Comparison of ENCODE assay signal across 10 cellular contexts in the genomic region with DNA sequence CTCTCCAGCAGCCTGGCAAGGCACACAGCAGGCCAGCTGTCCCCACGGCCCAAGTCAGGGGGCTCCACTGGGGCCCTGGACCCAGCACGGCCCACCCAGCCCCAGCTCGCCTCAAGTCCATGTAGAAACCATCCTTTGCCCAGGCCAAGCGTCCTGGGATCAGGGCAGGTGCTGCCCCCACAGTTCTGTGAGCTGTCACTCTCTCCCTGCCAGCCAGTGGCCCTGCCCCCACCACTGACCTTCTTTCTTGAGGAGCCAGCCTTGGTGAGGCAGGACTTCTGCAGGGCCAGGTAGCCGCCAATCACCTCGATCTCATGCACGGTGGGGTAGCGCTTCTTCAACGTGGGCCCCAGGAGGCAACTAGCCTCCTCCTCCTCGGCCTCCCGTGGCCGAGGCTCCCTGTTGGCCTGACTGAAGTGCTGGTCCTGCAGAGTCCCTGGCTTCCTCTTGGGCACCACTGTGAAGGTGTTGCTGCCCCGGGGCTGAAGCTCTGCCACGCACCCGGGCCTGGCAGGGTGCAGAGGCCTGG. TPM values are rescaled to one million over a fixed set of nuclear protein-coding genes. Genes with fewer than 3 reads are reported as not detected.
DNase-seq lines count a peak whose midpoint lies in the region; ATAC-seq, FAIRE-seq and TF ChIP-seq lines count a peak whose summit lies in the region.
"Had no signal": no experiment of that assay in that cellular context is flagged by ENCODE, and none has a peak within 500 bp of the region (broad histone marks: within the 10 kb centered on the region; RNA-seq: fewer than 3 reads in every experiment).

No MANE protein-coding gene starts in this region.

- no peaks in the 10 kb centered on the region for H3K27me3 ChIP-seq in astrocyte (ENCODE audit: insufficient read depth, low read length)
- H3K27me3 ChIP-seq in HepG2 (ENCODE audit: control insufficient read depth in 1 of 2, insufficient read depth in 2 of 2, low read length in 2 of 2): no peaks in the 10 kb centered on the region

- H3K4me3 ChIP-seq in astrocyte (ENCODE audit: insufficient read depth, low read depth, low read length): peak overlapping the region; percentile 48
- H3K4me3 ChIP-seq in HepG2 (replicated peaks in 1 of 3; ENCODE audit: insufficient read depth in 1 of 3, low read depth in 2 of 3, low read length in 3 of 3): peak overlapping the region; percentile 71 to 75 (median 72)

- CTCF ChIA-PET in HepG2 (lab: Yijun Ruan, JAX; ENCODE audit: low intra/inter-chr PET ratio, low total read pairs): interaction anchor here (1.3 kb wide), 1 partner anchor 10 kb away, joined by 4 read pairs; a partner anchor contains a TSS

- H3K36me3 Mint-ChIP-seq in activated naive CD4-positive, alpha-beta T cell treated with anti-CD3 and anti-CD28 coated beads, Interleukin-2, amount 50 U/mL, for 24 hours: no peaks in the 10 kb centered on the region
- H3K36me3 Mint-ChIP-seq in astrocyte (ENCODE audit: low read depth, unreplicated experiment): no peaks in the 10 kb centered on the region
- no peaks in the 10 kb centered on the region for H3K36me3 Mint-ChIP-seq in type B pancreatic cell

- BruUV-seq in HepG2 (replicated peaks; lab: Mats Ljungman, UMichigan): no TSS peak

- no peak for FAIRE-seq in astrocyte (lab: Jason Lieb, UNC)
- FAIRE-seq in HepG2 (lab: Jason Lieb, UNC): no peak

- H3K36me3 ChIP-seq in astrocyte (ENCODE audit: insufficient read depth, low read length): no peaks in the 10 kb centered on the region
- no peaks in the 10 kb centered on the region; a peak in 1 of 5 replicates for H3K36me3 ChIP-seq in HepG2 (replicated peaks in 1 of 2; ENCODE audit: control insufficient read depth in 1 of 2, insufficient read depth in 2 of 2, low read length in 2 of 2)

- H3K27me3 Mint-ChIP-seq in activated naive CD4-positive, alpha-beta T cell treated with anti-CD3 and anti-CD28 coated beads, Interleukin-2, amount 50 U/mL, for 24 hours: no peaks in the 10 kb centered on the region
- H3K27me3 Mint-ChIP-seq in astrocyte (ENCODE audit: low read depth, unreplicated experiment) (no peaks in the 10 kb centered on the region), type B pancreatic cell (no peaks in the 10 kb centered on the region)

- TF ChIP-seq RAD21 in HepG2 (CRISPR knock-in tag; IDR thresholded peaks at IDR 0.05): no peak

- POLR2A ChIA-PET in HepG2 (lab: Yijun Ruan, JAX): interaction anchor here (0.8 to 3.0 kb wide), 14 partner anchors 9 to 81 kb away, joined by 3 to 47 read pairs (median 5); a partner anchor contains a TSS

- DNase-seq in activated naive CD4-positive, alpha-beta T cell treated with Interleukin-2 at 50 U/mL for 16 hours: no peak
- DNase-seq in astrocyte (ENCODE audit: low read depth) (no peak), HepG2 (ENCODE audit: low spot score) (no peak), type B pancreatic cell (ENCODE audit: extremely low spot score, unreplicated experiment) (no peak), hippocampal formation (lab: John Stamatoyannopoulos, UW) (no peak), activated gamma-delta T cell (lab: John Stamatoyannopoulos, UW) (no peak)

- H3K79me2 ChIP-seq in astrocyte (ENCODE audit: insufficient read depth, low read length) (peaks cover 63% of the 10 kb centered on the region), HepG2 (ENCODE audit: insufficient read depth, low read length) (peaks cover 60% of the 10 kb centered on the region)

- peak overlapping the region; percentile 23 for H3K4me3 Mint-ChIP-seq in activated naive CD4-positive, alpha-beta T cell treated with anti-CD3 and anti-CD28 coated beads, Interleukin-2, amount 50 U/mL, for 24 hours
- peak overlapping the region; percentile 71 for H3K4me3 Mint-ChIP-seq in astrocyte (ENCODE audit: unreplicated experiment)
- peak overlapping the region; percentile 74 for H3K4me3 Mint-ChIP-seq in type B pancreatic cell

- H3K4me2 ChIP-seq in astrocyte (ENCODE audit: low read length) (peak overlapping the region; percentile 89), HepG2 (ENCODE audit: low read depth, low read length) (peak overlapping the region; percentile 90)

- no peak for ATAC-seq in HepG2
- no peak for ATAC-seq in GM21576 (IDR thresholded peaks at IDR 0.05; ENCODE audit: unreplicated experiment)

- no peaks in the 10 kb centered on the region for H3K9me3 ChIP-seq in astrocyte (ENCODE audit: insufficient read depth, low read depth, low read length)
- H3K9me3 ChIP-seq in HepG2 (ENCODE audit: low read length): no peaks in the 10 kb centered on the region

- H4K20me1 ChIP-seq in astrocyte (ENCODE audit: insufficient read depth, low read length) (peaks cover 55% of the 10 kb centered on the region), HepG2 (ENCODE audit: insufficient read depth, low read length) (no peaks in the 10 kb centered on the region; the same call in 1 of the 2 replicates)

- H3K4me1 ChIP-seq in astrocyte (ENCODE audit: insufficient read depth, low read length): peaks cover 18% of the 10 kb centered on the region
- peaks cover 74% of the 10 kb centered on the region for H3K4me1 ChIP-seq in HepG2 (ENCODE audit: insufficient read depth, low read length)

- in situ Hi-C loops in HepG2 (cut with HindIII; ENCODE audit: extremely low pct_ligation_motif_present, low pct_unique_long_range_greater_than_20kb): no loop called here

- no peak overlapping the region for H3K27ac Mint-ChIP-seq in activated naive CD4-positive, alpha-beta T cell treated with anti-CD3 and anti-CD28 coated beads, Interleukin-2, amount 50 U/mL, for 24 hours
- H3K27ac Mint-ChIP-seq in astrocyte (ENCODE audit: unreplicated experiment): no peak overlapping the region
- peak overlapping the region; percentile 46 for H3K27ac Mint-ChIP-seq in type B pancreatic cell

- H3K27ac ChIP-seq in astrocyte (ENCODE audit: low read depth, low read length) (no peak overlapping the region), HepG2 (ENCODE audit: extremely low read length, insufficient read depth, low read length) (peak overlapping the region; percentile 47)
- H3K27ac ChIP-seq: epithelial cell of prostate, HL-60 had no signal

- H2AFZ ChIP-seq in astrocyte (ENCODE audit: low read depth, low read length) (no peak overlapping the region), HepG2 (ENCODE audit: low read length) (no peak overlapping the region)

- intact Hi-C loops in HepG2 (cut with micrococcal nuclease; ENCODE audit: unreplicated experiment): no loop called here

- no peak for TF ChIP-seq EP300 in HepG2 (IDR thresholded peaks at IDR 0.05; ENCODE audit: low read depth in 2 of 2, low read length in 2 of 2)
- TF ChIP-seq EP300 in HepG2 (CRISPR knock-in tag; IDR thresholded peaks at IDR 0.05; ENCODE audit: borderline replicate concordance): no peak

- 17% methylated on average over 6 of the region's 15 CpGs for WGBS in HepG2 (ENCODE audit: low lambda C conversion rate)

- TF ChIP-seq CTCF in astrocyte (IDR thresholded peaks at IDR 0.05; ENCODE audit: insufficient read depth, low read depth, low read length): no peak
- TF ChIP-seq CTCF in HepG2 (CRISPR knock-in tag; IDR thresholded peaks at IDR 0.05): no peak
- no peak for TF ChIP-seq CTCF in type B pancreatic cell (conservative IDR thresholded peaks at IDR 0.05)

- H3K9ac ChIP-seq in astrocyte (ENCODE audit: low read length): peak overlapping the region; percentile 52
- peak overlapping the region; percentile 73 for H3K9ac ChIP-seq in HepG2 (ENCODE audit: insufficient read depth, low read depth, low read length)

- no peaks in the 10 kb centered on the region for H3K9me3 Mint-ChIP-seq in activated naive CD4-positive, alpha-beta T cell treated with anti-CD3 and anti-CD28 coated beads, Interleukin-2, amount 50 U/mL, for 24 hours
- H3K9me3 Mint-ChIP-seq in astrocyte (ENCODE audit: unreplicated experiment) (no peaks in the 10 kb centered on the region), type B pancreatic cell (no peaks in the 10 kb centered on the region)

- H3K4me1 Mint-ChIP-seq in activated naive CD4-positive, alpha-beta T cell treated with anti-CD3 and anti-CD28 coated beads, Interleukin-2, amount 50 U/mL, for 24 hours: peaks cover 14% of the 10 kb centered on the region
- H3K4me1 Mint-ChIP-seq in astrocyte (ENCODE audit: low read depth, unreplicated experiment) (peaks cover 11% of the 10 kb centered on the region), type B pancreatic cell (ENCODE audit: unreplicated experiment) (peaks cover 17% of the 10 kb centered on the region)

- no peak for TF ChIP-seq POLR2A in HepG2 (IDR thresholded peaks at IDR 0.05; ENCODE audit: insufficient read depth in 1 of 2, low read depth in 2 of 2, low read length in 2 of 2)

RNA-seq across cellular contexts. Expression of a gene that starts 1.7 kb away (rescaled TPM):
- 16.0 and 17.2 TPM in 2 replicates for total RNA-seq in astrocyte
- total RNA-seq in HepG2 (2016; rRNA removed; fragmentation: Illumina TruSeq; extraction: Trizol): 17.5 and 19.2 TPM in 2 replicates
- total RNA-seq in HepG2 (2016; cell fraction: cytosol; rRNA removed; fragmentation: Illumina TruSeq; extraction: Trizol; ENCODE audit: low read depth): 5.6 and 22.6 TPM in 2 replicates
- 15.6 and 20.1 TPM in 2 replicates for total RNA-seq in HepG2 (2016; cell fraction: insoluble cytoplasmic fraction; rRNA removed; fragmentation: Illumina TruSeq; extraction: Trizol)
- 14.6 and 15.6 TPM in 2 replicates for total RNA-seq in HepG2 (2016; cell fraction: membrane; rRNA removed; fragmentation: Illumina TruSeq; extraction: Trizol)
- total RNA-seq in HepG2 (2016; cell fraction: nucleus; rRNA removed; fragmentation: Illumina TruSeq; extraction: Trizol): 13.8 and 14.1 TPM in 2 replicates
- polyA plus RNA-seq in HepG2 (2011; rRNA removed): 10.1 and 12.4 TPM in 2 replicates
- polyA plus RNA-seq in HepG2 (2011; cell fraction: cytosol; rRNA removed): 8.3 and 14.4 TPM in 2 replicates
- 41.5 and 45.5 TPM in 2 replicates for polyA plus RNA-seq in HepG2 (2011; cell fraction: nucleus; rRNA removed)
- 12.2 and 16.0 TPM in 2 replicates for polyA plus RNA-seq in HepG2 (2012)
- 6.0 and 6.8 TPM in 2 replicates for polyA plus RNA-seq in HepG2 (2016; cell fraction: cytosol; fragmentation: Illumina TruSeq; extraction: Trizol; ENCODE audit: low read depth)
- 17.5 and 21.2 TPM in 2 replicates for polyA plus RNA-seq in HepG2 (2016; cell fraction: insoluble cytoplasmic fraction; fragmentation: Illumina TruSeq; extraction: Trizol; ENCODE audit: low read depth)
- 10.8 and 12.2 TPM in 2 replicates for polyA plus RNA-seq in HepG2 (2016; cell fraction: membrane; fragmentation: Illumina TruSeq; extraction: Trizol; ENCODE audit: low read depth)
- 25.7 and 31.2 TPM in 2 replicates for polyA plus RNA-seq in HepG2 (2016; cell fraction: nucleus; fragmentation: Illumina TruSeq; extraction: Trizol; ENCODE audit: insufficient read depth, low read depth)
- 13.0 and 24.4 TPM in 2 replicates for polyA minus RNA-seq in HepG2 (2011; rRNA and poly(A)+ RNA removed; ENCODE audit: low replicate concordance)
- polyA minus RNA-seq in HepG2 (2011; cell fraction: cytosol; rRNA and poly(A)+ RNA removed): 14.2 and 15.9 TPM in 2 replicates
- 10.0 and 12.4 TPM in 2 replicates for polyA minus RNA-seq in HepG2 (2011; cell fraction: nucleus; rRNA and poly(A)+ RNA removed)
- 24.1 and 28.4 TPM in 2 replicates for total RNA-seq in type B pancreatic cell (ENCODE audit: low replicate concordance)

RNA-seq across cellular contexts. Expression of a gene that starts 6.6 kb away (rescaled TPM):
- total RNA-seq in astrocyte: 28.7 and 30.9 TPM in 2 replicates
- total RNA-seq in HepG2 (2016; rRNA removed; fragmentation: Illumina TruSeq; extraction: Trizol): 36.7 and 36.9 TPM in 2 replicates
- 13.2 and 14.3 TPM in 2 replicates for total RNA-seq in HepG2 (2016; cell fraction: cytosol; rRNA removed; fragmentation: Illumina TruSeq; extraction: Trizol; ENCODE audit: low read depth)
- 37.8 TPM in 2 replicates for total RNA-seq in HepG2 (2016; cell fraction: insoluble cytoplasmic fraction; rRNA removed; fragmentation: Illumina TruSeq; extraction: Trizol)
- 34.6 and 37.7 TPM in 2 replicates for total RNA-seq in HepG2 (2016; cell fraction: membrane; rRNA removed; fragmentation: Illumina TruSeq; extraction: Trizol)
- 15.2 and 16.6 TPM in 2 replicates for total RNA-seq in HepG2 (2016; cell fraction: nucleus; rRNA removed; fragmentation: Illumina TruSeq; extraction: Trizol)
- polyA plus RNA-seq in HepG2 (2011; rRNA removed): 23.0 and 23.4 TPM in 2 replicates
- 27.7 and 31.7 TPM in 2 replicates for polyA plus RNA-seq in HepG2 (2011; cell fraction: cytosol; rRNA removed)
- 12.2 and 13.2 TPM in 2 replicates for polyA plus RNA-seq in HepG2 (2011; cell fraction: nucleus; rRNA removed)
- 22.5 and 22.9 TPM in 2 replicates for polyA plus RNA-seq in HepG2 (2012)
- polyA plus RNA-seq in HepG2 (2016; cell fraction: cytosol; fragmentation: Illumina TruSeq; extraction: Trizol; ENCODE audit: low read depth): 12.4 and 14.0 TPM in 2 replicates
- 38.8 and 39.8 TPM in 2 replicates for polyA plus RNA-seq in HepG2 (2016; cell fraction: insoluble cytoplasmic fraction; fragmentation: Illumina TruSeq; extraction: Trizol; ENCODE audit: low read depth)
- 29.6 and 33.1 TPM in 2 replicates for polyA plus RNA-seq in HepG2 (2016; cell fraction: membrane; fragmentation: Illumina TruSeq; extraction: Trizol; ENCODE audit: low read depth)
- 29.1 and 31.2 TPM in 2 replicates for polyA plus RNA-seq in HepG2 (2016; cell fraction: nucleus; fragmentation: Illumina TruSeq; extraction: Trizol; ENCODE audit: insufficient read depth, low read depth)
- polyA minus RNA-seq in HepG2 (2011; rRNA and poly(A)+ RNA removed; ENCODE audit: low replicate concordance): 21.9 and 33.0 TPM in 2 replicates
- polyA minus RNA-seq in HepG2 (2011; cell fraction: cytosol; rRNA and poly(A)+ RNA removed): 12.0 and 13.6 TPM in 2 replicates
- polyA minus RNA-seq in HepG2 (2011; cell fraction: nucleus; rRNA and poly(A)+ RNA removed): 7.6 TPM in 2 replicates
- 42.3 and 46.3 TPM in 2 replicates for total RNA-seq in type B pancreatic cell (ENCODE audit: low replicate concordance)

RNA-seq across cellular contexts. Expression of a gene that starts 6.7 kb away (rescaled TPM):
- total RNA-seq in astrocyte: 13.7 and 14.5 TPM in 2 replicates
- 4.9 and 8.7 TPM in 2 replicates for total RNA-seq in HepG2 (2016; rRNA removed; fragmentation: Illumina TruSeq; extraction: Trizol)
- total RNA-seq in HepG2 (2016; cell fraction: cytosol; rRNA removed; fragmentation: Illumina TruSeq; extraction: Trizol; ENCODE audit: low read depth): 2.1 and 2.9 TPM in 2 replicates
- 4.4 and 9.2 TPM in 2 replicates for total RNA-seq in HepG2 (2016; cell fraction: insoluble cytoplasmic fraction; rRNA removed; fragmentation: Illumina TruSeq; extraction: Trizol)
- 2.6 and 3.0 TPM in 2 replicates for total RNA-seq in HepG2 (2016; cell fraction: membrane; rRNA removed; fragmentation: Illumina TruSeq; extraction: Trizol)
- total RNA-seq in HepG2 (2016; cell fraction: nucleus; rRNA removed; fragmentation: Illumina TruSeq; extraction: Trizol): 7.6 and 9.3 TPM in 2 replicates
- polyA plus RNA-seq in HepG2 (2011; rRNA removed): 3.6 and 4.2 TPM in 2 replicates
- 1.4 and 2.3 TPM in 2 replicates for polyA plus RNA-seq in HepG2 (2011; cell fraction: cytosol; rRNA removed)
- 31.8 and 46.8 TPM in 2 replicates for polyA plus RNA-seq in HepG2 (2011; cell fraction: nucleus; rRNA removed)
- polyA plus RNA-seq in HepG2 (2012): 4.0 and 5.5 TPM in 2 replicates
- 0.87 and 1.3 TPM in 2 replicates for polyA plus RNA-seq in HepG2 (2016; cell fraction: cytosol; fragmentation: Illumina TruSeq; extraction: Trizol; ENCODE audit: low read depth)
- 4.5 and 6.6 TPM in 2 replicates for polyA plus RNA-seq in HepG2 (2016; cell fraction: insoluble cytoplasmic fraction; fragmentation: Illumina TruSeq; extraction: Trizol; ENCODE audit: low read depth)
- polyA plus RNA-seq in HepG2 (2016; cell fraction: membrane; fragmentation: Illumina TruSeq; extraction: Trizol; ENCODE audit: low read depth): 1.6 and 1.8 TPM in 2 replicates
- polyA plus RNA-seq in HepG2 (2016; cell fraction: nucleus; fragmentation: Illumina TruSeq; extraction: Trizol; ENCODE audit: insufficient read depth, low read depth): 29.3 and 34.2 TPM in 2 replicates
- 5.2 and 15.0 TPM in 2 replicates for polyA minus RNA-seq in HepG2 (2011; rRNA and poly(A)+ RNA removed; ENCODE audit: low replicate concordance)
- polyA minus RNA-seq in HepG2 (2011; cell fraction: cytosol; rRNA and poly(A)+ RNA removed): 2.1 and 2.4 TPM in 2 replicates
- polyA minus RNA-seq in HepG2 (2011; cell fraction: nucleus; rRNA and poly(A)+ RNA removed): 3.4 and 4.5 TPM in 2 replicates
- 18.9 and 28.0 TPM in 2 replicates for total RNA-seq in type B pancreatic cell (ENCODE audit: low replicate concordance)

RNA-seq across cellular contexts. Expression of a gene that starts 10.3 kb away (rescaled TPM):
- 49.1 and 52.7 TPM in 2 replicates for total RNA-seq in astrocyte
- total RNA-seq in HepG2 (2016; rRNA removed; fragmentation: Illumina TruSeq; extraction: Trizol): 41.2 and 49.4 TPM in 2 replicates
- 92.0 and 105 TPM in 2 replicates for total RNA-seq in HepG2 (2016; cell fraction: cytosol; rRNA removed; fragmentation: Illumina TruSeq; extraction: Trizol; ENCODE audit: low read depth)
- total RNA-seq in HepG2 (2016; cell fraction: insoluble cytoplasmic fraction; rRNA removed; fragmentation: Illumina TruSeq; extraction: Trizol): 41.5 and 51.7 TPM in 2 replicates
- 94.3 and 110 TPM in 2 replicates for total RNA-seq in HepG2 (2016; cell fraction: membrane; rRNA removed; fragmentation: Illumina TruSeq; extraction: Trizol)
- total RNA-seq in HepG2 (2016; cell fraction: nucleus; rRNA removed; fragmentation: Illumina TruSeq; extraction: Trizol): 19.3 TPM in 2 replicates
- polyA plus RNA-seq in HepG2 (2011; rRNA removed): 35.9 and 44.8 TPM in 2 replicates
- 38.7 and 58.7 TPM in 2 replicates for polyA plus RNA-seq in HepG2 (2011; cell fraction: cytosol; rRNA removed)
- polyA plus RNA-seq in HepG2 (2011; cell fraction: nucleus; rRNA removed): 26.1 and 28.6 TPM in 2 replicates
- 18.0 and 31.4 TPM in 2 replicates for polyA plus RNA-seq in HepG2 (2012)
- polyA plus RNA-seq in HepG2 (2016; cell fraction: cytosol; fragmentation: Illumina TruSeq; extraction: Trizol; ENCODE audit: low read depth): 109 and 132 TPM in 2 replicates
- 49.3 and 50.3 TPM in 2 replicates for polyA plus RNA-seq in HepG2 (2016; cell fraction: insoluble cytoplasmic fraction; fragmentation: Illumina TruSeq; extraction: Trizol; ENCODE audit: low read depth)
- polyA plus RNA-seq in HepG2 (2016; cell fraction: membrane; fragmentation: Illumina TruSeq; extraction: Trizol; ENCODE audit: low read depth): 89.4 and 104 TPM in 2 replicates
- polyA plus RNA-seq in HepG2 (2016; cell fraction: nucleus; fragmentation: Illumina TruSeq; extraction: Trizol; ENCODE audit: insufficient read depth, low read depth): 39.2 and 44.3 TPM in 2 replicates
- polyA minus RNA-seq in HepG2 (2011; rRNA and poly(A)+ RNA removed; ENCODE audit: low replicate concordance): 18.2 and 39.2 TPM in 2 replicates
- polyA minus RNA-seq in HepG2 (2011; cell fraction: cytosol; rRNA and poly(A)+ RNA removed): 12.4 and 13.8 TPM in 2 replicates
- polyA minus RNA-seq in HepG2 (2011; cell fraction: nucleus; rRNA and poly(A)+ RNA removed): 4.1 TPM in 2 replicates
- total RNA-seq in type B pancreatic cell (ENCODE audit: low replicate concordance): 64.9 and 74.8 TPM in 2 replicates

RNA-seq across cellular contexts. Expression of a gene that starts 10.5 kb away (rescaled TPM):
- 39.2 and 39.7 TPM in 2 replicates for total RNA-seq in astrocyte
- total RNA-seq in HepG2 (2016; rRNA removed; fragmentation: Illumina TruSeq; extraction: Trizol): 7.4 and 12.3 TPM in 2 replicates
- total RNA-seq in HepG2 (2016; cell fraction: cytosol; rRNA removed; fragmentation: Illumina TruSeq; extraction: Trizol; ENCODE audit: low read depth): 22.4 and 23.5 TPM in 2 replicates
- 6.6 and 15.0 TPM in 2 replicates for total RNA-seq in HepG2 (2016; cell fraction: insoluble cytoplasmic fraction; rRNA removed; fragmentation: Illumina TruSeq; extraction: Trizol)
- total RNA-seq in HepG2 (2016; cell fraction: membrane; rRNA removed; fragmentation: Illumina TruSeq; extraction: Trizol): 6.3 and 6.7 TPM in 2 replicates
- total RNA-seq in HepG2 (2016; cell fraction: nucleus; rRNA removed; fragmentation: Illumina TruSeq; extraction: Trizol): 17.6 and 21.6 TPM in 2 replicates
- polyA plus RNA-seq in HepG2 (2011; rRNA removed): 15.4 and 21.6 TPM in 2 replicates
- 5.4 and 9.8 TPM in 2 replicates for polyA plus RNA-seq in HepG2 (2011; cell fraction: cytosol; rRNA removed)
- 144 and 175 TPM in 2 replicates for polyA plus RNA-seq in HepG2 (2011; cell fraction: nucleus; rRNA removed)
- 13.6 and 16.6 TPM in 2 replicates for polyA plus RNA-seq in HepG2 (2012)
- 2.4 and 3.3 TPM in 2 replicates for polyA plus RNA-seq in HepG2 (2016; cell fraction: cytosol; fragmentation: Illumina TruSeq; extraction: Trizol; ENCODE audit: low read depth)
- 11.2 and 14.3 TPM in 2 replicates for polyA plus RNA-seq in HepG2 (2016; cell fraction: insoluble cytoplasmic fraction; fragmentation: Illumina TruSeq; extraction: Trizol; ENCODE audit: low read depth)
- 4.1 TPM in 2 replicates for polyA plus RNA-seq in HepG2 (2016; cell fraction: membrane; fragmentation: Illumina TruSeq; extraction: Trizol; ENCODE audit: low read depth)
- 64.9 and 72.0 TPM in 2 replicates for polyA plus RNA-seq in HepG2 (2016; cell fraction: nucleus; fragmentation: Illumina TruSeq; extraction: Trizol; ENCODE audit: insufficient read depth, low read depth)
- polyA minus RNA-seq in HepG2 (2011; rRNA and poly(A)+ RNA removed; ENCODE audit: low replicate concordance): 27.3 and 55.4 TPM in 2 replicates
- polyA minus RNA-seq in HepG2 (2011; cell fraction: cytosol; rRNA and poly(A)+ RNA removed): 14.7 and 17.5 TPM in 2 replicates
- polyA minus RNA-seq in HepG2 (2011; cell fraction: nucleus; rRNA and poly(A)+ RNA removed): 33.0 and 36.8 TPM in 2 replicates
- total RNA-seq in type B pancreatic cell (ENCODE audit: low replicate concordance): 63.5 and 65.0 TPM in 2 replicates

Comparison
In these comparisons a context has a peak if more than half of its experiments do, and no peak if none do; other contexts are left out.
1. H3K4me3 Mint-ChIP-seq: peak in every context shown above with its lines; median percentile 74 in type B pancreatic cell; 71 in astrocyte; 23 in activated naive CD4-positive, alpha-beta T cell treated with anti-CD3 and anti-CD28 coated beads, Interleukin-2, amount 50 U/mL, for 24 hours.